Comparison of ENCODE assay signal across 27 cellular contexts in genomic region chr16:55941552-55941951, GRCh38.
"Had no signal": no experiment of that assay in that cellular context is flagged by ENCODE, and none has a peak within 500 bp of the region (broad histone marks: within the 10 kb centered on the region; RNA-seq: fewer than 3 reads in every experiment).

No MANE protein-coding gene starts in this region.

- H3K4me3 ChIP-seq: stomach, suprapubic skin, testis, thoracic aorta, thyroid gland, tibial artery, tibial nerve, transverse colon, upper lobe of left lung, upper lobe of right lung, uterus, vagina had no signal

- H3K27ac ChIP-seq: stomach, suprapubic skin, testis, thoracic aorta, thyroid gland, tibial artery, tibial nerve, transverse colon, upper lobe of left lung, upper lobe of right lung, uterus, vagina had no signal

- ATAC-seq: stimulated activated effector memory CD8-positive, alpha-beta T cell treated with anti-CD3 and anti-CD28 coated beads, Interleukin-12 subunit alpha, Interleukin-12 subunit beta, amount 100 ng/mL, for 72 hours; stimulated activated memory B cell treated with anti-CD40 and anti-IgM and Interleukin-4, amounts not matched to agents 10 μg/mL and 1 μg/mL and 100 μg/mL, for 72 hours; stimulated activated naive B cell treated with anti-CD40 and anti-IgM and Interleukin-4, amounts not matched to agents 10 μg/mL and 1 μg/mL and 100 μg/mL, for 72 hours; stimulated activated naive CD8-positive, alpha-beta T cell treated with anti-CD3 and anti-CD28 coated beads, Interleukin-15, amount 100 ng/mL, for 72 hours; stimulated activated naive CD8-positive, alpha-beta T cell treated with anti-CD3 and anti-CD28 coated beads, Interleukin-15, Interleukin-2, amounts not matched to agents 100 U/mL and 50 U/mL, for 24 hours; upper lobe of right lung had no signal

- H3K4me1 ChIP-seq: testis, thyroid gland, tibial nerve, upper lobe of left lung, uterus had no signal

- DNase-seq: stimulated activated CD4-positive, alpha-beta T cell treated with anti-CD3 and anti-CD28 coated beads, Interleukin-2, amount 100 ng/mL, for 48 hours; stimulated activated CD4-positive, alpha-beta T cell treated with anti-CD3 and anti-CD28 coated beads, Interleukin-4, amount 100 ng/mL, for 1 hour; stimulated activated CD4-positive, alpha-beta T cell treated with anti-CD3 and anti-CD28 coated beads, Interleukin-4, amount 100 ng/mL, for 24 hours; stimulated activated CD4-positive, alpha-beta T cell treated with anti-CD3 and anti-CD28 coated beads, Interleukin-4, amount 100 ng/mL, for 4 hours; stimulated activated CD8-positive, alpha-beta memory T cell treated with anti-CD3 and anti-CD28 coated beads, Interleukin-4, amount 100 ng/mL, for 48 hours; stimulated activated naive B cell treated with anti-CD40 and anti-IgM and Interleukin-4, amounts not matched to agents 10 μg/mL and 1 μg/mL and 100 μg/mL, for 72 hours; stimulated activated naive CD4-positive, alpha-beta T cell; stimulated activated naive CD4-positive, alpha-beta T cell treated with Interleukin-2 at 50 U/mL for 16 hours; stimulated activated naive CD8-positive, alpha-beta T cell treated with anti-CD3 and anti-CD28 coated beads, Interleukin-15, amount 100 ng/mL, for 72 hours; stimulated activated naive CD8-positive, alpha-beta T cell treated with anti-CD3 and anti-CD28 coated beads, Interleukin-15, Interleukin-2, amounts not matched to agents 100 U/mL and 50 U/mL, for 24 hours; stomach; substantia nigra; testis; thyroid gland; tibial artery; transverse colon; trophoblast cell; upper lobe of left lung; upper lobe of right lung; uterus had no signal

- H3K27me3 ChIP-seq: testis, thyroid gland, tibial nerve, transverse colon, upper lobe of left lung, vagina had no signal

- FAIRE-seq: urothelium cell line had no signal

- H3K9me3 ChIP-seq: suprapubic skin, testis, thoracic aorta, thyroid gland, transverse colon, upper lobe of left lung, upper lobe of right lung, uterus, vagina had no signal

- H3K36me3 ChIP-seq: stomach, suprapubic skin, thoracic aorta, thyroid gland, tibial artery, tibial nerve, transverse colon, upper lobe of left lung, upper lobe of right lung, uterus, vagina had no signal
